Comparison of ENCODE assay signal across 18 cellular contexts in genomic region chr19:698529-698928, GRCh38. TPM values are rescaled to one million over a fixed set of nuclear protein-coding genes. Genes with fewer than 3 reads are reported as not detected.
"Had no signal": no experiment of that assay in that cellular context is flagged by ENCODE, and none has a peak within 500 bp of the region (broad histone marks: within the 10 kb centered on the region; RNA-seq: fewer than 3 reads in every experiment).

No MANE protein-coding gene starts in this region.

RNA-seq across cellular contexts. Expression of gene PRSS57, which starts 3.3 kb away (rescaled TPM):
- total RNA-seq: activated naive CD4-positive, alpha-beta T cell treated with anti-CD3 and anti-CD28 coated beads for 36 hours; activated naive CD4-positive, alpha-beta T cell treated with anti-CD3 and anti-CD28 coated beads, Interleukin-2, amount 50 U/mL, for 72 hours; activated naive CD8-positive, alpha-beta T cell treated with anti-CD3 and anti-CD28 coated beads for 36 hours; activated naive CD8-positive, alpha-beta T cell treated with anti-CD3 and anti-CD28 coated beads, Interleukin-2, amount 10 ng/mL, durations not matched to agents 7 days and 5 days; activated T-helper 1 cell treated with anti-CD3 and anti-CD28 coated beads, Interleukin-12 subunit alpha, Interleukin-12 subunit beta, Interleukin-2, Interleukin-4 antibody, amounts not matched to agents 30 ng/mL and 10 ng/mL and 1 ng/mL, durations not matched to agents 14 hours and 24 hours and 36 hours; activated T-helper 17 cell treated with anti-CD3 and anti-CD28 coated beads, Interleukin-2, amount 50 U/mL, for 72 hours; activated T-helper 2 cell treated with anti-CD3 and anti-CD28 coated beads, Interferon-gamma antibody, Interleukin-2, Interleukin-4, amounts not matched to agents 10 μg/mL and 5 μg/mL and 100 μg/mL, durations not matched to agents 14 hours and 24 hours and 36 hours; aorta; ascending aorta; astrocyte; body of pancreas; breast epithelium; bronchial epithelial cell; cardiac muscle cell; cardiac septum; cerebellum; chondrocyte had no signal
- polyA plus RNA-seq: aorta, cardiac muscle cell had no signal

RNA-seq across cellular contexts. Expression of gene PALM, which starts 10.2 kb away (rescaled TPM):
- total RNA-seq: activated naive CD8-positive, alpha-beta T cell treated with anti-CD3 and anti-CD28 coated beads for 36 hours; activated naive CD8-positive, alpha-beta T cell treated with anti-CD3 and anti-CD28 coated beads, Interleukin-2, amount 10 ng/mL, durations not matched to agents 7 days and 5 days; activated T-helper 2 cell treated with anti-CD3 and anti-CD28 coated beads, Interferon-gamma antibody, Interleukin-2, Interleukin-4, amounts not matched to agents 10 μg/mL and 5 μg/mL and 100 μg/mL, durations not matched to agents 14 hours and 24 hours and 36 hours had no signal

RNA-seq across cellular contexts. Expression of gene MISP, which starts 52.4 kb away (rescaled TPM):
- total RNA-seq: activated naive CD4-positive, alpha-beta T cell treated with anti-CD3 and anti-CD28 coated beads for 36 hours; activated naive CD8-positive, alpha-beta T cell treated with anti-CD3 and anti-CD28 coated beads, Interleukin-2, amount 10 ng/mL, durations not matched to agents 7 days and 5 days; activated T-cell treated with anti-CD3 and anti-CD28 coated beads, Interleukin-2, amount 50 U/mL, for 72 hours; activated T-helper 1 cell treated with anti-CD3 and anti-CD28 coated beads, Interleukin-12 subunit alpha, Interleukin-12 subunit beta, Interleukin-2, Interleukin-4 antibody, amounts not matched to agents 30 ng/mL and 10 ng/mL and 1 ng/mL, durations not matched to agents 14 hours and 24 hours and 36 hours; activated T-helper 2 cell treated with anti-CD3 and anti-CD28 coated beads, Interferon-gamma antibody, Interleukin-2, Interleukin-4, amounts not matched to agents 10 μg/mL and 5 μg/mL and 100 μg/mL, durations not matched to agents 14 hours and 24 hours and 36 hours; ascending aorta; cardiac septum had no signal
- polyA plus RNA-seq: cardiac muscle cell had no signal
